Comparison of ENCODE assay signal across 8 cellular contexts in the genomic region with DNA sequence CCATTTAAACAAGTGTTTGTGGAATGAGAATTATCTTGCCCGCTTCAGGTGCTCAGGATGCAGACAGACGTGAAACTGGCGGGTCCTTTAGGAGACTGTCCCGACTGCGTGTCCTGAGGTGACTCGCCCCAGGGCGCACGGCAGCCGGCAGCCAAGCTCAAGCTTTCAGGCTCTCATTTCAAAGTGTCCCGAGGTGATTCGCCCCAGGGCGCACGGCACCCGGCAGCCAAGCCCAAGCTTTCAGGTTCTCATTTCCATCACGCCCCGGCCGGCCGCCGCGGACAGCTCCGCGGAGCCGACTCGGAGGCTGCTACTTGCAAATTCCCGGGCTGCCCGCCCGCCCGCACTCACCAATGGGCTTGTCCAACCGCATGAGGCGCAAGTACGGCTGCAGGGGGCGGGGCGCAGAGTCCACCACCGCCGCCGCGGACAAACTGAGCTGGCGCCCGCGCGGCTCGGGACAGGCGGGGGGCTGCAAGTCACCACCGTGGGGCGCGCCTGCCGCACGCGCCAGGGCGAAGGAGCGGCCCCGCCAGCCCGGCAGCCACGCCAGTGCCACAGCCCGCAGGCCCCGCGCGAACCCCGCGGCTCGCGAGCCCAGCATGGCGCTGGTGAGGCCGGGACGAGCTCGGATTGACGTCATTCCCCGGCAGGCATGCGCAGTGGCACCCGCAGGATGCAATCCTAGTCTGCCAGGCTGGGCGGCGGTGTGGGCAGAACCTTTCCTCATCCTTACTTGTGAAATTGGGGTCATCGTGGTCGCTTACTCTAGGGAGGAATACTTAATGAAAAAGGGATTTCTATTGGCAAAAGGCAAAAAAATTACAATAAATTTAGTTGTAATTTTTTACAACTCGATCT. TPM values are rescaled to one million over a fixed set of nuclear protein-coding genes. Genes with fewer than 3 reads are reported as not detected.
DNase-seq lines count a peak whose midpoint lies in the region; ATAC-seq and TF ChIP-seq lines count a peak whose summit lies in the region.

A gene with protein sequence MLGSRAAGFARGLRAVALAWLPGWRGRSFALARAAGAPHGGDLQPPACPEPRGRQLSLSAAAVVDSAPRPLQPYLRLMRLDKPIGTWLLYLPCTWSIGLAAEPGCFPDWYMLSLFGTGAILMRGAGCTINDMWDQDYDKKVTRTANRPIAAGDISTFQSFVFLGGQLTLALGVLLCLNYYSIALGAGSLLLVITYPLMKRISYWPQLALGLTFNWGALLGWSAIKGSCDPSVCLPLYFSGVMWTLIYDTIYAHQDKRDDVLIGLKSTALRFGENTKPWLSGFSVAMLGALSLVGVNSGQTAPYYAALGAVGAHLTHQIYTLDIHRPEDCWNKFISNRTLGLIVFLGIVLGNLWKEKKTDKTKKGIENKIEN (minus strand): TSS at position 638 of the 861 bp plus-strand sequence. CDS start 34 bp downstream, at position 604.

- POLR2A ChIA-PET in activated CD8-positive, alpha-beta memory T cell treated with anti-CD3 and anti-CD28 coated beads for 36 hours (lab: Charles Lee) = interaction anchor here (0.5 to 1.5 kb wide), 8 partner anchors 10 to 903 kb away, joined by 3 to 8 read pairs (median 4); a partner anchor contains a TSS

- peaks cover 26% of the 10 kb centered on the region for H3K4me1 Mint-ChIP-seq in memory B cell

- DNase-seq in CMK (ENCODE audit: low read depth) = peak; percentile 87
- DNase-seq in HL-60 (ENCODE audit: low read depth in 1 of 2, low spot score in 1 of 2) = peak; percentile 90 to 97
- peak; percentile 92 for DNase-seq in NK-92 treated with Interleukin-12 subunit alpha and Interleukin-12 subunit beta, amount 100 ng/mL, for 24 hours (lab: John Stamatoyannopoulos, UW)
- peak; percentile 88 to 93 (median 88) for DNase-seq in effector memory CD4-positive, alpha-beta T cell
- peak; percentile 93 to 96 for DNase-seq in memory B cell (ENCODE audit: low spot score in 2 of 2)
- peak; percentile 92 for DNase-seq in stimulated activated CD8-positive, alpha-beta memory T cell treated with anti-CD3 and anti-CD28 coated beads, Interleukin-12 subunit alpha, Interleukin-12 subunit beta, amount 100 ng/mL, for 24 hours (ENCODE audit: extremely low read depth)

- no peaks in the 10 kb centered on the region for H3K27me3 Mint-ChIP-seq in memory B cell

- H3K4me3 Mint-ChIP-seq in memory B cell = peak within 1 kb of the TSS; percentile 95

- H3K4me1 ChIP-seq in effector memory CD4-positive, alpha-beta T cell (ENCODE audit: control insufficient read depth, insufficient read depth, low read length, poor library complexity, severe bottlenecking) = peaks cover 14% of the 10 kb centered on the region

- H3K27ac ChIP-seq in HL-60 (replicated peaks) = peak within 1 kb of the TSS; percentile 97
- peak within 1 kb of the TSS; percentile 80 for H3K27ac ChIP-seq in effector memory CD4-positive, alpha-beta T cell (ENCODE audit: insufficient read depth, low read length, poor library complexity, severe bottlenecking)

- ATAC-seq in GM19455 (IDR thresholded peaks at IDR 0.05; ENCODE audit: unreplicated experiment) (peak; percentile 85), memory B cell (ENCODE audit: low read depth) (peak; percentile 86)

- H3K9me3 Mint-ChIP-seq in memory B cell = no peaks in the 10 kb centered on the region

- no peak for TF ChIP-seq CTCF in HL-60 (IDR thresholded peaks at IDR 0.05; ENCODE audit: insufficient read depth, low read length)

- peak within 1 kb of the TSS; percentile 71 for H3K4me3 ChIP-seq in HL-60 (replicated peaks; ENCODE audit: insufficient read depth, low read length)
- H3K4me3 ChIP-seq in effector memory CD4-positive, alpha-beta T cell (ENCODE audit: insufficient read depth, low read depth, low read length, poor library complexity, severe bottlenecking) = peak within 1 kb of the TSS; percentile 90

- peak within 1 kb of the TSS; percentile 92 for H3K27ac Mint-ChIP-seq in memory B cell

- no peaks in the 10 kb centered on the region for H3K9me3 ChIP-seq in effector memory CD4-positive, alpha-beta T cell (ENCODE audit: control insufficient read depth, low read length)

- H3K27me3 ChIP-seq in HL-60 (ENCODE audit: insufficient read depth, poor library complexity, severe bottlenecking) = no peaks in the 10 kb centered on the region
- H3K27me3 ChIP-seq in effector memory CD4-positive, alpha-beta T cell (replicated peaks; ENCODE audit: control insufficient read depth, insufficient read depth, low read length, poor library complexity, severe bottlenecking) = no peaks in the 10 kb centered on the region

- no peaks in the 10 kb centered on the region for H3K36me3 Mint-ChIP-seq in memory B cell

- H3K36me3 ChIP-seq in effector memory CD4-positive, alpha-beta T cell (ENCODE audit: control insufficient read depth, insufficient read depth, low read length) = no peaks in the 10 kb centered on the region

- CTCF ChIA-PET in activated CD8-positive, alpha-beta memory T cell treated with anti-CD3 and anti-CD28 coated beads for 36 hours (lab: Charles Lee) = interaction anchor here (0.6 to 2.3 kb wide), 15 partner anchors 9 to 1004 kb away, joined by 3 to 6 read pairs (median 4); a partner anchor contains a TSS

RNA-seq across cellular contexts. Expression of the gene that starts here (rescaled TPM):
- 10 to 100 TPM; 23.4 to 23.9 TPM for total RNA-seq in activated CD8-positive, alpha-beta memory T cell treated with anti-CD3 and anti-CD28 coated beads for 36 hours

Comparison
In these comparisons a context has a peak if more than half of its experiments do, and no peak if none do; other contexts are left out.
1. Peak in every context shown above with its lines: DNase-seq, ATAC-seq, H3K4me3 ChIP-seq and H3K27ac ChIP-seq.